ENCODE assay signal across 16 cellular contexts in genomic region chr5:69329905-69330489, GRCh38.
"Had no signal": no experiment of that assay in that cellular context is flagged by ENCODE, and none has a peak within 500 bp of the region (broad histone marks: within the 10 kb centered on the region; RNA-seq: fewer than 3 reads in every experiment).

No MANE protein-coding gene starts in this region.

- H3K27ac ChIP-seq: gastroesophageal sphincter, neural progenitor cell had no signal

- H3K27me3 ChIP-seq: gastroesophageal sphincter, neural progenitor cell, right lobe of liver, transverse colon had no signal

- H3K4me3 ChIP-seq: gastroesophageal sphincter, neural progenitor cell, right lobe of liver, transverse colon had no signal

- H3K4me1 Mint-ChIP-seq: neural progenitor cell had no signal

- H3K9me3 Mint-ChIP-seq: activated B cell treated with CpG ODN at 0.5 μM for 24 hours; activated naive CD4-positive, alpha-beta T cell treated with anti-CD3 and anti-CD28 coated beads, Interleukin-2, amount 50 U/mL, for 24 hours; central memory CD8-positive, alpha-beta T cell; neural progenitor cell had no signal

- H3K4me3 Mint-ChIP-seq: activated B cell treated with CpG ODN at 0.5 μM for 24 hours; activated naive CD4-positive, alpha-beta T cell treated with anti-CD3 and anti-CD28 coated beads, Interleukin-2, amount 50 U/mL, for 24 hours; central memory CD8-positive, alpha-beta T cell; neural progenitor cell; stimulated activated naive B cell treated with anti-CD40 and anti-IgM and Interleukin-4, amounts not matched to agents 10 μg/mL and 1 μg/mL and 100 μg/mL, for 72 hours; T-helper 1 cell treated with Interleukin-12 subunit alpha and Interleukin-12 subunit beta and Interleukin-4 antibody, amounts not matched to agents 30 μg/mL and 1 μg/mL, for 36 hours had no signal

- H2AFZ ChIP-seq: neural progenitor cell had no signal

- DNase-seq: activated B cell treated with CpG ODN at 0.5 μM for 24 hours; activated CD4-positive, alpha-beta T cell treated with anti-CD3 and anti-CD28 coated beads, Interleukin-2, amount 50 U/mL, for 1 hour; activated T-cell treated with anti-CD3 and anti-CD28 coated beads, Interleukin-2, amount 50 U/mL, for 1 hour; effector memory CD4-positive, alpha-beta T cell; kidney; midbrain; posterior cingulate gyrus; right lobe of liver; stimulated activated naive B cell treated with anti-CD40 and anti-IgM and Interleukin-4, amounts not matched to agents 10 μg/mL and 1 μg/mL and 100 μg/mL, for 72 hours; substantia nigra; transverse colon had no signal

- H3K36me3 Mint-ChIP-seq: neural progenitor cell had no signal

- H3K36me3 ChIP-seq: gastroesophageal sphincter, neural progenitor cell, right lobe of liver, transverse colon had no signal

- H3K27me3 Mint-ChIP-seq: activated B cell treated with CpG ODN at 0.5 μM for 24 hours; activated naive CD4-positive, alpha-beta T cell treated with anti-CD3 and anti-CD28 coated beads, Interleukin-2, amount 50 U/mL, for 24 hours; central memory CD8-positive, alpha-beta T cell; stimulated activated naive B cell treated with anti-CD40 and anti-IgM and Interleukin-4, amounts not matched to agents 10 μg/mL and 1 μg/mL and 100 μg/mL, for 72 hours had no signal

- H3K4me1 ChIP-seq: neural progenitor cell had no signal

- ATAC-seq: gastroesophageal sphincter; right lobe of liver; stimulated activated naive B cell treated with anti-CD40 and anti-IgM and Interleukin-4, amounts not matched to agents 10 μg/mL and 1 μg/mL and 100 μg/mL, for 72 hours had no signal

- H3K27ac Mint-ChIP-seq: activated B cell treated with CpG ODN at 0.5 μM for 24 hours; neural progenitor cell; stimulated activated naive B cell treated with anti-CD40 and anti-IgM and Interleukin-4, amounts not matched to agents 10 μg/mL and 1 μg/mL and 100 μg/mL, for 72 hours; T-helper 1 cell treated with Interleukin-12 subunit alpha and Interleukin-12 subunit beta and Interleukin-4 antibody, amounts not matched to agents 30 μg/mL and 1 μg/mL, for 36 hours had no signal

- H3K4me2 ChIP-seq: neural progenitor cell had no signal

- H3K9ac ChIP-seq: neural progenitor cell had no signal

- H3K9me3 ChIP-seq: gastroesophageal sphincter, right lobe of liver, transverse colon had no signal
